9 cellular contexts compared by ENCODE assay signal in genomic region chr1:1419812-1420653, GRCh38. TPM values are rescaled to one million over a fixed set of nuclear protein-coding genes. Genes with fewer than 3 reads are reported as not detected.
DNase-seq lines count a peak whose midpoint lies in the region; ATAC-seq and TF ChIP-seq lines count a peak whose summit lies in the region.
"Had no signal": no experiment of that assay in that cellular context is flagged by ENCODE, and none has a peak within 500 bp of the region (broad histone marks: within the 10 kb centered on the region; RNA-seq: fewer than 3 reads in every experiment).

No MANE protein-coding gene starts in this region.

- H3K4me1 ChIP-seq in adipocyte (ENCODE audit: control insufficient read depth, insufficient read depth, low read length) = no peaks in the 10 kb centered on the region
- H3K4me1 ChIP-seq in iPS DF 6.9 (ENCODE audit: control insufficient read depth, insufficient read depth, low read length) = peaks cover 12% of the 10 kb centered on the region
- H3K4me1 ChIP-seq in gastrocnemius medialis = peaks cover 0 to 3% of the 10 kb centered on the region in 2 donors

- in situ Hi-C loops in gastrocnemius medialis (cut with MboI; ENCODE audit: low sequenced_read_pairs in 4 of 4) = no loop called here

- no peak for TF ChIP-seq POLR2A in gastrocnemius medialis (IDR thresholded peaks at IDR 0.05)

- intact Hi-C loops in gastrocnemius medialis (cut with DNase I; ENCODE audit: low total_unique reads) = no loop called here

- H3K36me3 ChIP-seq in adipocyte (ENCODE audit: control insufficient read depth, insufficient read depth, low read length, severe bottlenecking) (no peaks in the 10 kb centered on the region), iPS DF 6.9 (ENCODE audit: control insufficient read depth, insufficient read depth, low read length) (no peaks in the 10 kb centered on the region; the same call in 1 of the 2 replicates), gastrocnemius medialis (no peaks in the 10 kb centered on the region)

- H3K4me3 ChIP-seq in adipocyte (ENCODE audit: low read length) = peak overlapping the region; percentile 41
- peak overlapping the region; percentile 3; the same call in 1 of the 2 replicates for H3K4me3 ChIP-seq in iPS DF 6.9 (ENCODE audit: low read length)
- peak overlapping the region; percentile 36 to 47 (median 45) for H3K4me3 ChIP-seq in gastrocnemius medialis

- peak; percentile 6 for TF ChIP-seq CTCF in GM10266 (IDR thresholded peaks at IDR 0.05; ENCODE audit: control insufficient read depth, insufficient read depth, low read depth, missing control alignments)
- peak in 1 of 5 experiments; percentile 24 for TF ChIP-seq CTCF in gastrocnemius medialis (IDR thresholded peaks at IDR 0.05 in 4 of 5, conservative IDR thresholded peaks at IDR 0.05 in 1 of 5)

- ATAC-seq in gastrocnemius medialis (peak; percentile 36 to 58), GM18907 (IDR thresholded peaks at IDR 0.05; ENCODE audit: unreplicated experiment) (no peak)

- H3K27ac ChIP-seq in iPS DF 6.9 (ENCODE audit: low read length) (no peak overlapping the region), gastrocnemius medialis (peak overlapping the region in 3 of 4 donors; percentile 40 to 54 (median 50))

- WGBS in iPS DF 6.9 (ENCODE audit: insufficient coverage, insufficient read length) = no CpG with 5 or more reads among the region's 112 CpGs

- H3K27me3 ChIP-seq in adipocyte (replicated peaks; ENCODE audit: control insufficient read depth, insufficient read depth, low read length) (no peaks in the 10 kb centered on the region), iPS DF 6.9 (ENCODE audit: control insufficient read depth, insufficient read depth, low read length) (no peaks in the 10 kb centered on the region), gastrocnemius medialis (no peaks in the 10 kb centered on the region)

- H3K9me3 ChIP-seq in adipocyte (ENCODE audit: control insufficient read depth, low read length) (no peaks in the 10 kb centered on the region), iPS DF 6.9 (ENCODE audit: control insufficient read depth, insufficient read depth, low read length) (no peaks in the 10 kb centered on the region), gastrocnemius medialis (no peaks in the 10 kb centered on the region)

- DNase-seq in GM10266 (ENCODE audit: extremely low spot score) (peak; percentile 56), adipocyte (ENCODE audit: low read depth) (peak; percentile 37), iPS DF 6.9 (ENCODE audit: low read depth, low spot score) (no peak), gastrocnemius medialis (no peak), NOMO-1 (lab: John Stamatoyannopoulos, UW; ENCODE audit: unreplicated experiment in 2 of 2) (no peak), NCI-H2107 (lab: John Stamatoyannopoulos, UW) (no peak)
- DNase-seq in activated CD8-positive, alpha-beta memory T cell treated with anti-CD3 and anti-CD28 coated beads, Interleukin-2, amount 50 U/mL, for 4 hours = no peak
- DNase-seq: NCI-H524 treated with DMSO at 0.1 percent for 48 hours had no signal

- H3K9ac ChIP-seq in adipocyte (ENCODE audit: low read length) = peak overlapping the region; percentile 64

RNA-seq across cellular contexts. Expression of gene ANKRD65, which starts 1.0 kb away (rescaled TPM):
- 1 to 10 TPM in 3 of 4 donors, under 1 TPM in 1; 0.16 to 1.8 (median 1.3) TPM for total RNA-seq in gastrocnemius medialis

RNA-seq across cellular contexts. Expression of gene MRPL20, which starts 12.9 kb away (rescaled TPM):
- 100 to 1,000 TPM; 167 to 260 (median 203) TPM for total RNA-seq in gastrocnemius medialis

RNA-seq across cellular contexts. Expression of gene VWA1, which starts 15.5 kb away (rescaled TPM):
- total RNA-seq in gastrocnemius medialis = 1 to 10 TPM; 2.1 to 8.3 (median 6.0) TPM

RNA-seq across cellular contexts. Expression of gene CCNL2, which starts 20.9 kb away (rescaled TPM):
- total RNA-seq in gastrocnemius medialis = 10 to 100 TPM; 35.0 to 91.1 (median 43.7) TPM

RNA-seq across cellular contexts. Expression of gene ATAD3C, which starts 29.5 kb away (rescaled TPM):
- total RNA-seq in gastrocnemius medialis = under 1 TPM in 1 of 4 donors, not detected in 3; 0.07 TPM

Comparison
In these comparisons a context has a peak if more than half of its experiments do, and no peak if none do; other contexts are left out.
1. DNase-seq: peak in GM10266 (single experiment) and adipocyte (single experiment); none in iPS DF 6.9 (single experiment), gastrocnemius medialis (0 of 2), NOMO-1 (0 of 2), NCI-H2107 (single experiment) and activated CD8-positive, alpha-beta memory T cell treated with anti-CD3 and anti-CD28 coated beads, Interleukin-2, amount 50 U/mL, for 4 hours (single experiment).
2. Peak in every context shown above with its lines, with median percentiles within 50 percentile points of each other: H3K4me3 ChIP-seq.